9 cellular contexts compared by ENCODE assay signal in genomic region chrX:7083468-7084396, GRCh38.
DNase-seq lines count a peak whose midpoint lies in the region; ATAC-seq and TF ChIP-seq lines count a peak whose summit lies in the region.
"Had no signal": no experiment of that assay in that cellular context is flagged by ENCODE, and none has a peak within 500 bp of the region (broad histone marks: within the 10 kb centered on the region; RNA-seq: fewer than 3 reads in every experiment).

No MANE protein-coding gene starts in this region.

- H3K9me3 Mint-ChIP-seq in Caco-2 (ENCODE audit: unreplicated experiment) = no peaks in the 10 kb centered on the region

- H3K4me1 Mint-ChIP-seq in Caco-2 (ENCODE audit: low read depth, unreplicated experiment) = peaks cover 5% of the 10 kb centered on the region

- H3K4me3 ChIP-seq in gastroesophageal sphincter (no peak overlapping the region), Caco-2 (ENCODE audit: low read depth, low read length) (no peak overlapping the region)

- WGBS in gastroesophageal sphincter (ENCODE audit: low coverage in 1 of 2), 2 donors = 64 to 75% methylated on average over 8 to 9 of the region's 21 CpGs

- no peak for TF ChIP-seq EP300 in gastroesophageal sphincter (IDR thresholded peaks at IDR 0.05)

- no TSS peak for BruUV-seq in Caco-2 (replicated peaks; lab: Mats Ljungman, UMichigan)

- CTCF ChIA-PET in Caco-2 (lab: Charles Lee) = no interaction called here

- H3K27me3 Mint-ChIP-seq in Caco-2 (ENCODE audit: insufficient read depth, unreplicated experiment) = no peaks in the 10 kb centered on the region

- intact Hi-C loops in Caco-2 (cut with micrococcal nuclease; ENCODE audit: unreplicated experiment) = no loop called here

- no peak overlapping the region for H3K4me3 Mint-ChIP-seq in Caco-2 (ENCODE audit: unreplicated experiment)

- H3K27ac ChIP-seq in gastroesophageal sphincter = no peak overlapping the region

- TF ChIP-seq CTCF in gastroesophageal sphincter (IDR thresholded peaks at IDR 0.05) (no peak), Caco-2 (IDR thresholded peaks at IDR 0.05; ENCODE audit: insufficient read depth in 1 of 2, low read depth in 1 of 2, low read length in 1 of 2, severe bottlenecking in 1 of 2, unreplicated experiment in 1 of 2) (no peak)

- peaks cover 14% of the 10 kb centered on the region for H3K36me3 Mint-ChIP-seq in Caco-2 (ENCODE audit: insufficient read depth, unreplicated experiment)

- H3K4me1 ChIP-seq in gastroesophageal sphincter (no peaks in the 10 kb centered on the region), Caco-2 (0 out of 2 replicates have a peak, but pooled peaks cover 5% of the 10 kb centered on the region)

- POLR2A ChIA-PET in Caco-2 (lab: Charles Lee) = no interaction called here

- no peaks in the 10 kb centered on the region for H3K27me3 ChIP-seq in gastroesophageal sphincter
- H3K27me3 ChIP-seq in Caco-2 (replicated peaks; ENCODE audit: control insufficient read depth, insufficient read depth, low read length) = no peaks in the 10 kb centered on the region
- H3K27me3 ChIP-seq: heart right ventricle had no signal

- H3K9me3 ChIP-seq in gastroesophageal sphincter (no peaks in the 10 kb centered on the region), Caco-2 (no peaks in the 10 kb centered on the region)
- H3K9me3 ChIP-seq: heart right ventricle had no signal

- TF ChIP-seq POLR2A in GM18505 (IDR thresholded peaks at IDR 0.05; ENCODE audit: borderline replicate concordance, extremely low read depth, insufficient read depth, insufficient read length) = no peak
- no peak for TF ChIP-seq POLR2A in gastroesophageal sphincter (IDR thresholded peaks at IDR 0.05)

- peak; percentile 90 to 98 for DNase-seq in NOMO-1 (lab: John Stamatoyannopoulos, UW; ENCODE audit: unreplicated experiment in 2 of 2)
- DNase-seq in activated T-cell treated with anti-CD3 and anti-CD28 coated beads for 24 hours (ENCODE audit: low read depth) = peak; percentile 38
- DNase-seq in stimulated activated CD8-positive, alpha-beta memory T cell treated with anti-CD3 and anti-CD28 coated beads, Interleukin-15, amount 100 ng/mL, for 48 hours (ENCODE audit: low read depth in 2 of 2) = peak; percentile 25 to 67
- no peak for DNase-seq in Caco-2
- DNase-seq in NCI-H1092 (lab: John Stamatoyannopoulos, UW) = no peak
- DNase-seq: heart right ventricle had no signal

- ATAC-seq in GM18505 (IDR thresholded peaks at IDR 0.05; ENCODE audit: unreplicated experiment) (peak; percentile 94), HG02759 (IDR thresholded peaks at IDR 0.05; ENCODE audit: unreplicated experiment) (peak; percentile 81), gastroesophageal sphincter (peak; percentile 28)

- no peak overlapping the region for H3K27ac Mint-ChIP-seq in Caco-2 (ENCODE audit: unreplicated experiment)

- H3K36me3 ChIP-seq in gastroesophageal sphincter = no peaks in the 10 kb centered on the region
- H3K36me3 ChIP-seq in Caco-2 (ENCODE audit: control insufficient read depth, insufficient read depth, low read length) = no peaks in the 10 kb centered on the region

Comparison
In these comparisons a context has a peak if more than half of its experiments do, and no peak if none do; other contexts are left out.
1. ATAC-seq: peak in every context shown above with its lines; median percentile 94 in GM18505; 81 in HG02759; 28 in gastroesophageal sphincter.
2. DNase-seq: peak in NOMO-1 (2 of 2), activated T-cell treated with anti-CD3 and anti-CD28 coated beads for 24 hours (single experiment) and stimulated activated CD8-positive, alpha-beta memory T cell treated with anti-CD3 and anti-CD28 coated beads, Interleukin-15, amount 100 ng/mL, for 48 hours (2 of 2); none in Caco-2 (0 of 2) and NCI-H1092 (single experiment).